ENCODE assay signal across 7 cellular contexts in genomic region chr20:50794181-50794845, GRCh38. TPM values are rescaled to one million over a fixed set of nuclear protein-coding genes. Genes with fewer than 3 reads are reported as not detected.
DNase-seq lines count a peak whose midpoint lies in the region; ATAC-seq, FAIRE-seq and TF ChIP-seq lines count a peak whose summit lies in the region.

No MANE protein-coding gene starts in this region.

- H3K36me3 Mint-ChIP-seq in astrocyte (ENCODE audit: low read depth, unreplicated experiment) = no peaks in the 10 kb centered on the region

- H3K9me3 ChIP-seq in astrocyte (ENCODE audit: insufficient read depth, low read depth, low read length) (no peaks in the 10 kb centered on the region), mucosa of stomach (ENCODE audit: control insufficient read depth, low read length) (no peaks in the 10 kb centered on the region)

- peak overlapping the region; percentile 57 for H3K4me3 Mint-ChIP-seq in astrocyte (ENCODE audit: unreplicated experiment)

- H3K4me3 ChIP-seq in astrocyte (ENCODE audit: insufficient read depth, low read depth, low read length) = peak overlapping the region; percentile 86
- H3K4me3 ChIP-seq in mucosa of stomach (ENCODE audit: low read length) = no peak overlapping the region

- H3K9ac ChIP-seq in astrocyte (ENCODE audit: low read length) (peak overlapping the region; percentile 56), mucosa of stomach (ENCODE audit: low read length) (peak overlapping the region; percentile 33)

- no peak for TF ChIP-seq CTCF in astrocyte (IDR thresholded peaks at IDR 0.05; ENCODE audit: insufficient read depth, low read depth, low read length)

- peak overlapping the region; percentile 98 for H3K4me2 ChIP-seq in astrocyte (ENCODE audit: low read length)

- H4K20me1 ChIP-seq in astrocyte (ENCODE audit: insufficient read depth, low read length) = no peaks in the 10 kb centered on the region

- no peaks in the 10 kb centered on the region for H3K4me1 Mint-ChIP-seq in astrocyte (ENCODE audit: low read depth, unreplicated experiment)

- H3K4me1 ChIP-seq in astrocyte (ENCODE audit: insufficient read depth, low read length) (peaks cover 22% of the 10 kb centered on the region), mucosa of stomach (ENCODE audit: control insufficient read depth, insufficient read depth, low read length) (peaks cover 21% of the 10 kb centered on the region)

- H3K9me3 Mint-ChIP-seq in astrocyte (ENCODE audit: unreplicated experiment) = no peaks in the 10 kb centered on the region

- peak overlapping the region; percentile 76 for H2AFZ ChIP-seq in astrocyte (ENCODE audit: low read depth, low read length)

- H3K36me3 ChIP-seq in astrocyte (ENCODE audit: insufficient read depth, low read length) (no peaks in the 10 kb centered on the region), mucosa of stomach (ENCODE audit: control insufficient read depth, insufficient read depth, low read length) (no peaks in the 10 kb centered on the region)

- ATAC-seq in GM18867 (IDR thresholded peaks at IDR 0.05; ENCODE audit: unreplicated experiment) = peak; percentile 2
- ATAC-seq in HG03108 (IDR thresholded peaks at IDR 0.05; ENCODE audit: unreplicated experiment) = peak; percentile 0
- no peak for ATAC-seq in HG02840 (IDR thresholded peaks at IDR 0.05; ENCODE audit: low FRiP score, unreplicated experiment)
- ATAC-seq in esophagus mucosa = no peak

- DNase-seq in astrocyte (ENCODE audit: low read depth) (no peak), Kasumi-1 (lab: John Stamatoyannopoulos, UW) (no peak)

- no peak overlapping the region for H3K27ac Mint-ChIP-seq in astrocyte (ENCODE audit: unreplicated experiment)

- no peaks in the 10 kb centered on the region for H3K27me3 Mint-ChIP-seq in astrocyte (ENCODE audit: low read depth, unreplicated experiment)

- H3K79me2 ChIP-seq in astrocyte (ENCODE audit: insufficient read depth, low read length) = peaks cover 3% of the 10 kb centered on the region

- H3K27me3 ChIP-seq in astrocyte (ENCODE audit: insufficient read depth, low read length) (no peaks in the 10 kb centered on the region), mucosa of stomach (ENCODE audit: control insufficient read depth, insufficient read depth, low read length) (no peaks in the 10 kb centered on the region)

- no peak for FAIRE-seq in astrocyte (lab: Jason Lieb, UNC)

- H3K27ac ChIP-seq in astrocyte (ENCODE audit: low read depth, low read length) = no peak overlapping the region

RNA-seq across cellular contexts. Expression of gene BCAS4, which starts 0.5 kb away (rescaled TPM):
- total RNA-seq in astrocyte (13.2 and 16.7 TPM in 2 replicates), esophagus mucosa (0.96 TPM)

Comparison
In these comparisons a context has a peak if more than half of its experiments do, and no peak if none do; other contexts are left out.
1. ATAC-seq: peak in GM18867 (single experiment) and HG03108 (single experiment); none in HG02840 (single experiment) and esophagus mucosa (single experiment).